In genomic region chr2:17821535-17822451, GRCh38 we compare ENCODE assay signal across 9 cellular contexts. TPM values are rescaled to one million over a fixed set of nuclear protein-coding genes. Genes with fewer than 3 reads are reported as not detected.
A peak's percentile ranks its signal among the peaks of the same experiment; 100 is the strongest.
DNase-seq lines count a peak whose midpoint lies in the region; ATAC-seq and TF ChIP-seq lines count a peak whose summit lies in the region.
"Had no signal": no experiment of that assay in that cellular context is flagged by ENCODE, and none has a peak within 500 bp of the region (broad histone marks: within the 10 kb centered on the region; RNA-seq: fewer than 3 reads in every experiment).

No MANE protein-coding gene starts in this region.

- H3K36me3 Mint-ChIP-seq in activated naive CD4-positive, alpha-beta T cell treated with anti-CD3 and anti-CD28 coated beads, Interleukin-2, amount 10 ng/mL, durations not matched to agents 7 days and 5 days, result no peaks in the 10 kb centered on the region
- H3K36me3 Mint-ChIP-seq in activated naive CD4-positive, alpha-beta T cell treated with anti-CD3 and anti-CD28 coated beads, Interleukin-2, amount 50 U/mL, for 72 hours, result no peaks in the 10 kb centered on the region
- H3K36me3 Mint-ChIP-seq in dendritic cell treated with granulocyte-macrophage colony-stimulating factor and Interleukin-4, amounts not matched to agents 40 ng/mL and 50 ng/mL, for 4 days (ENCODE audit: low read depth), result no peaks in the 10 kb centered on the region
- no peaks in the 10 kb centered on the region for H3K36me3 Mint-ChIP-seq in type B pancreatic cell

- H3K4me3 Mint-ChIP-seq in activated naive CD4-positive, alpha-beta T cell treated with anti-CD3 and anti-CD28 coated beads, Interleukin-2, amount 10 ng/mL, durations not matched to agents 7 days and 5 days, result peak overlapping the region; percentile 1
- H3K4me3 Mint-ChIP-seq in dendritic cell treated with granulocyte-macrophage colony-stimulating factor and Interleukin-4, amounts not matched to agents 40 ng/mL and 50 ng/mL, for 4 days, result no peak overlapping the region
- peak overlapping the region; percentile 5 for H3K4me3 Mint-ChIP-seq in type B pancreatic cell

- H3K27ac Mint-ChIP-seq in activated naive CD4-positive, alpha-beta T cell treated with anti-CD3 and anti-CD28 coated beads, Interleukin-2, amount 10 ng/mL, durations not matched to agents 7 days and 5 days, result peak overlapping the region; percentile 53
- H3K27ac Mint-ChIP-seq in activated naive CD4-positive, alpha-beta T cell treated with anti-CD3 and anti-CD28 coated beads, Interleukin-2, amount 50 U/mL, for 72 hours, result no peak overlapping the region
- peak overlapping the region; percentile 68 for H3K27ac Mint-ChIP-seq in dendritic cell treated with granulocyte-macrophage colony-stimulating factor and Interleukin-4, amounts not matched to agents 40 ng/mL and 50 ng/mL, for 4 days
- peak overlapping the region; percentile 4 for H3K27ac Mint-ChIP-seq in type B pancreatic cell

- no peak for TF ChIP-seq CTCF in type B pancreatic cell (conservative IDR thresholded peaks at IDR 0.05)

- peaks cover 31% of the 10 kb centered on the region for H3K4me1 Mint-ChIP-seq in activated naive CD4-positive, alpha-beta T cell treated with anti-CD3 and anti-CD28 coated beads, Interleukin-2, amount 10 ng/mL, durations not matched to agents 7 days and 5 days
- H3K4me1 Mint-ChIP-seq in dendritic cell treated with granulocyte-macrophage colony-stimulating factor and Interleukin-4, amounts not matched to agents 40 ng/mL and 50 ng/mL, for 4 days (ENCODE audit: low read depth), result peaks cover 36% of the 10 kb centered on the region
- peaks cover 31% of the 10 kb centered on the region for H3K4me1 Mint-ChIP-seq in type B pancreatic cell (ENCODE audit: unreplicated experiment)

- no peaks in the 10 kb centered on the region for H3K9me3 Mint-ChIP-seq in activated naive CD4-positive, alpha-beta T cell treated with anti-CD3 and anti-CD28 coated beads, Interleukin-2, amount 10 ng/mL, durations not matched to agents 7 days and 5 days
- no peaks in the 10 kb centered on the region for H3K9me3 Mint-ChIP-seq in activated naive CD4-positive, alpha-beta T cell treated with anti-CD3 and anti-CD28 coated beads, Interleukin-2, amount 50 U/mL, for 72 hours
- H3K9me3 Mint-ChIP-seq in dendritic cell treated with granulocyte-macrophage colony-stimulating factor and Interleukin-4, amounts not matched to agents 40 ng/mL and 50 ng/mL, for 4 days, result no peaks in the 10 kb centered on the region
- H3K9me3 Mint-ChIP-seq in type B pancreatic cell, result no peaks in the 10 kb centered on the region

- H3K27me3 Mint-ChIP-seq in activated naive CD4-positive, alpha-beta T cell treated with anti-CD3 and anti-CD28 coated beads, Interleukin-2, amount 10 ng/mL, durations not matched to agents 7 days and 5 days, result peaks cover 34% of the 10 kb centered on the region
- H3K27me3 Mint-ChIP-seq in dendritic cell treated with granulocyte-macrophage colony-stimulating factor and Interleukin-4, amounts not matched to agents 40 ng/mL and 50 ng/mL, for 4 days, result peaks cover 4% of the 10 kb centered on the region
- peaks cover 7% of the 10 kb centered on the region for H3K27me3 Mint-ChIP-seq in type B pancreatic cell

- no peak for ATAC-seq in activated naive CD4-positive, alpha-beta T cell treated with anti-CD3 and anti-CD28 coated beads, Interleukin-2, amount 50 U/mL, for 72 hours
- ATAC-seq in HG03066 (IDR thresholded peaks at IDR 0.05; ENCODE audit: low read depth, unreplicated experiment), result peak; percentile 62

- intact Hi-C loops in dendritic cell treated with granulocyte-macrophage colony-stimulating factor and Interleukin-4, amounts not matched to agents 40 ng/mL and 50 ng/mL, for 4 days (cut with micrococcal nuclease), result no loop called here

- CTCF ChIA-PET in activated naive CD4-positive, alpha-beta T cell treated with anti-CD3 and anti-CD28 coated beads, Interleukin-2, amount 10 ng/mL, durations not matched to agents 7 days and 5 days (lab: Charles Lee), result interaction anchor here (0.9 to 1.5 kb wide), 2 partner anchors 11 to 103 kb away, joined by 3 read pairs; no protein-coding TSS in a partner anchor

- DNase-seq in activated naive CD4-positive, alpha-beta T cell treated with anti-CD3 and anti-CD28 coated beads, Interleukin-2, amount 10 ng/mL, durations not matched to agents 7 days and 5 days, result no peak
- no peak for DNase-seq in activated naive CD4-positive, alpha-beta T cell treated with anti-CD3 and anti-CD28 coated beads, Interleukin-2, amount 50 U/mL, for 72 hours (ENCODE audit: low spot score in 2 of 2)
- DNase-seq in type B pancreatic cell (ENCODE audit: extremely low spot score, unreplicated experiment) (no peak), amniotic stem cell (lab: John Stamatoyannopoulos, UW) (no peak), NK-92 (lab: John Stamatoyannopoulos, UW; ENCODE audit: unreplicated experiment) (no peak)
- DNase-seq in activated CD4-positive, CD25-positive, alpha-beta regulatory T cell (lab: John Stamatoyannopoulos, UW), result no peak
- DNase-seq: hippocampal formation had no signal

RNA-seq across cellular contexts. Expression of gene MSGN1, which starts 5.5 kb away (rescaled TPM):
- total RNA-seq in activated naive CD4-positive, alpha-beta T cell treated with anti-CD3 and anti-CD28 coated beads, Interleukin-2, amount 50 U/mL, for 72 hours, result not detected
- total RNA-seq in type B pancreatic cell (ENCODE audit: low replicate concordance), result not detected in 2 replicates

RNA-seq across cellular contexts. Expression of gene KCNS3, which starts 56.7 kb away (rescaled TPM):
- not detected for total RNA-seq in activated naive CD4-positive, alpha-beta T cell treated with anti-CD3 and anti-CD28 coated beads, Interleukin-2, amount 50 U/mL, for 72 hours
- 5.3 and 10.3 TPM in 2 replicates for total RNA-seq in type B pancreatic cell (ENCODE audit: low replicate concordance)

Comparison
In these comparisons a context has a peak if more than half of its experiments do, and no peak if none do; other contexts are left out.
1. H3K27ac Mint-ChIP-seq: peak in activated naive CD4-positive, alpha-beta T cell treated with anti-CD3 and anti-CD28 coated beads, Interleukin-2, amount 10 ng/mL, durations not matched to agents 7 days and 5 days (single experiment), dendritic cell treated with granulocyte-macrophage colony-stimulating factor and Interleukin-4, amounts not matched to agents 40 ng/mL and 50 ng/mL, for 4 days (single experiment) and type B pancreatic cell (single experiment); none in activated naive CD4-positive, alpha-beta T cell treated with anti-CD3 and anti-CD28 coated beads, Interleukin-2, amount 50 U/mL, for 72 hours (0 of 2).